In genomic region chr17:2214047-2214717, GRCh38 we compare ENCODE assay signal across 8 cellular contexts.
DNase-seq lines count a peak whose midpoint lies in the region; ATAC-seq and TF ChIP-seq lines count a peak whose summit lies in the region.

No MANE protein-coding gene starts in this region.

- peak overlapping the region; percentile 48 for H3K27ac ChIP-seq in neural progenitor cell

- ATAC-seq in GM21390 (IDR thresholded peaks at IDR 0.05; ENCODE audit: unreplicated experiment) (no peak), GM21447 (IDR thresholded peaks at IDR 0.05; ENCODE audit: unreplicated experiment) (no peak), HG03280 (IDR thresholded peaks at IDR 0.05; ENCODE audit: unreplicated experiment) (no peak)

- H3K27me3 ChIP-seq in neural progenitor cell = no peaks in the 10 kb centered on the region

- peak overlapping the region; percentile 31 for H3K4me2 ChIP-seq in neural progenitor cell

- DNase-seq in HEK293T (ENCODE audit: extremely low spot score) = peak; percentile 18
- DNase-seq in activated CD4-positive, alpha-beta T cell treated with anti-CD3 and anti-CD28 coated beads, Interleukin-2, amount 10 ng/mL, durations not matched to agents 7 days and 5 days = no peak
- DNase-seq in fibroblast of gingiva (ENCODE audit: low read depth) = peak; percentile 76
- peak; percentile 43 for DNase-seq in neural progenitor cell (ENCODE audit: low spot score)
- no peak for DNase-seq in NCI-H187 (lab: John Stamatoyannopoulos, UW)

- peaks cover 52% of the 10 kb centered on the region for H4K20me1 ChIP-seq in neural progenitor cell (ENCODE audit: low read depth)

- H3K27me3 Mint-ChIP-seq in activated CD4-positive, alpha-beta T cell treated with anti-CD3 and anti-CD28 coated beads, Interleukin-2, amount 10 ng/mL, durations not matched to agents 7 days and 5 days = no peaks in the 10 kb centered on the region
- H3K27me3 Mint-ChIP-seq in neural progenitor cell (ENCODE audit: insufficient read depth, low read depth) = peaks cover 3% of the 10 kb centered on the region

- peaks cover 49% of the 10 kb centered on the region for H3K4me1 ChIP-seq in neural progenitor cell

- no peak overlapping the region for H3K9ac ChIP-seq in neural progenitor cell

- H3K9me3 Mint-ChIP-seq in activated CD4-positive, alpha-beta T cell treated with anti-CD3 and anti-CD28 coated beads, Interleukin-2, amount 10 ng/mL, durations not matched to agents 7 days and 5 days = peaks cover 6% of the 10 kb centered on the region
- no peaks in the 10 kb centered on the region for H3K9me3 Mint-ChIP-seq in neural progenitor cell

- no peak for TF ChIP-seq CTCF in neural progenitor cell (IDR thresholded peaks at IDR 0.05)

- H3K9me3 ChIP-seq in neural progenitor cell (ENCODE audit: low read depth) = no peaks in the 10 kb centered on the region

- peak overlapping the region; percentile 73 for H3K4me3 Mint-ChIP-seq in activated CD4-positive, alpha-beta T cell treated with anti-CD3 and anti-CD28 coated beads, Interleukin-2, amount 10 ng/mL, durations not matched to agents 7 days and 5 days
- peak overlapping the region; percentile 27 for H3K4me3 Mint-ChIP-seq in neural progenitor cell

- POLR2A ChIA-PET in HEK293T (lab: Yijun Ruan, JAX) = no interaction called here
- POLR2A ChIA-PET in activated CD4-positive, alpha-beta T cell treated with anti-CD3 and anti-CD28 coated beads, Interleukin-2, amount 10 ng/mL, durations not matched to agents 7 days and 5 days (lab: Charles Lee) = no interaction called here

- H3K36me3 ChIP-seq in neural progenitor cell = no peaks in the 10 kb centered on the region

- H2AFZ ChIP-seq in neural progenitor cell (replicated peaks) = no peak overlapping the region

- H3K27ac Mint-ChIP-seq in activated CD4-positive, alpha-beta T cell treated with anti-CD3 and anti-CD28 coated beads, Interleukin-2, amount 10 ng/mL, durations not matched to agents 7 days and 5 days = peak overlapping the region; percentile 96
- H3K27ac Mint-ChIP-seq in neural progenitor cell = peak overlapping the region; percentile 72

- peaks cover 6% of the 10 kb centered on the region for H3K79me2 ChIP-seq in neural progenitor cell (ENCODE audit: low read depth)

- CTCF ChIA-PET in HEK293T (lab: Yijun Ruan, JAX) = interaction anchor here (1.3 to 1.7 kb wide), 2 partner anchors 17 to 31 kb away, joined by 3 to 4 read pairs; no protein-coding TSS in a partner anchor
- CTCF ChIA-PET in activated CD4-positive, alpha-beta T cell treated with anti-CD3 and anti-CD28 coated beads, Interleukin-2, amount 10 ng/mL, durations not matched to agents 7 days and 5 days (lab: Charles Lee) = interaction anchor here (0.6 to 2.5 kb wide), 11 partner anchors 9 to 161 kb away, joined by 3 to 12 read pairs (median 6); no protein-coding TSS in a partner anchor

- no peak overlapping the region for H3K4me3 ChIP-seq in neural progenitor cell

- peaks cover 41% of the 10 kb centered on the region for H3F3A ChIP-seq in neural progenitor cell (ENCODE audit: low read depth)

- peaks cover 46% of the 10 kb centered on the region for H3K36me3 Mint-ChIP-seq in activated CD4-positive, alpha-beta T cell treated with anti-CD3 and anti-CD28 coated beads, Interleukin-2, amount 10 ng/mL, durations not matched to agents 7 days and 5 days (ENCODE audit: low read depth)
- H3K36me3 Mint-ChIP-seq in neural progenitor cell = peaks cover 9% of the 10 kb centered on the region

- H3K4me1 Mint-ChIP-seq in activated CD4-positive, alpha-beta T cell treated with anti-CD3 and anti-CD28 coated beads, Interleukin-2, amount 10 ng/mL, durations not matched to agents 7 days and 5 days = peaks cover 70% of the 10 kb centered on the region
- peaks cover 28% of the 10 kb centered on the region for H3K4me1 Mint-ChIP-seq in neural progenitor cell

TF ChIP-seq in HEK293T, 16 proteins besides CTCF, POLR2A, EP300 and RAD21:
- TF ChIP-seq SUZ12 (IDR thresholded peaks at IDR 0.05) (no peak), CTBP1 (IDR thresholded peaks at IDR 0.05; ENCODE audit: borderline replicate concordance) (no peak), FOXM1 (IDR thresholded peaks at IDR 0.05; ENCODE audit: borderline replicate concordance) (no peak), NFRKB (IDR thresholded peaks at IDR 0.05) (no peak), LEF1 (IDR thresholded peaks at IDR 0.05; ENCODE audit: borderline replicate concordance) (no peak), HDGF (IDR thresholded peaks at IDR 0.05; ENCODE audit: borderline replicate concordance) (no peak), L3MBTL2 (conservative IDR thresholded peaks at IDR 0.05) (no peak), BHLHE40 (IDR thresholded peaks at IDR 0.05; ENCODE audit: borderline replicate concordance) (no peak), TARDBP (IDR thresholded peaks at IDR 0.05) (no peak), FOXK2 (IDR thresholded peaks at IDR 0.05) (no peak), ARNT (IDR thresholded peaks at IDR 0.05) (no peak), ELF4 (IDR thresholded peaks at IDR 0.05) (no peak), ZNF384 (IDR thresholded peaks at IDR 0.05) (no peak), FOXA1 (IDR thresholded peaks at IDR 0.05) (no peak), SP1 (IDR thresholded peaks at IDR 0.05) (no peak)
- TF ChIP-seq, protein P1, sequence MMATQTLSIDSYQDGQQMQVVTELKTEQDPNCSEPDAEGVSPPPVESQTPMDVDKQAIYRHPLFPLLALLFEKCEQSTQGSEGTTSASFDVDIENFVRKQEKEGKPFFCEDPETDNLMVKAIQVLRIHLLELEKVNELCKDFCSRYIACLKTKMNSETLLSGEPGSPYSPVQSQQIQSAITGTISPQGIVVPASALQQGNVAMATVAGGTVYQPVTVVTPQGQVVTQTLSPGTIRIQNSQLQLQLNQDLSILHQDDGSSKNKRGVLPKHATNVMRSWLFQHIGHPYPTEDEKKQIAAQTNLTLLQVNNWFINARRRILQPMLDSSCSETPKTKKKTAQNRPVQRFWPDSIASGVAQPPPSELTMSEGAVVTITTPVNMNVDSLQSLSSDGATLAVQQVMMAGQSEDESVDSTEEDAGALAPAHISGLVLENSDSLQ (IDR thresholded peaks at IDR 0.05) = no peak

Comparison
In these comparisons a context has a peak if more than half of its experiments do, and no peak if none do; other contexts are left out.
1. DNase-seq: peak in HEK293T (single experiment), fibroblast of gingiva (single experiment) and neural progenitor cell (single experiment); none in activated CD4-positive, alpha-beta T cell treated with anti-CD3 and anti-CD28 coated beads, Interleukin-2, amount 10 ng/mL, durations not matched to agents 7 days and 5 days (single experiment) and NCI-H187 (0 of 2).